ENCODE assay signal across 1 cellular context in the genomic region with DNA sequence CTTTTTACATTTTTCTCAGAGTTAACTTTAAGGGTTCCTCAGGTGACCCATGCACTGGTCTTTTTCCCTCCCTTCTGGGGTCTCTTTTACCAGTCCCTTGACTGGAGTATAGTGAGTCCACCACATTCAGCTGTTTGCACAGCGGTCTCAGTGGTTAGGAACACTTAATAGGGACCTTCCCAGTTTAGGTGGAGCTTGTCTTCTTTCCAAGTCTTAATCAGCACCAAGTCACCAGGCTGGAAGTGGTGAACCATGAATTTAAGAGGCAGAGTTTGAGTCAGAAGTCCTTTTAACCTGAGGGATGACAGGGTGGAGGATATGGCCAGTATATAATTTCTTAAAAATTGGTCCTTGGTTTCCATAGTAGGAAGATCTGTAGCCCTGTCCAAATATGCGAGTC.
TF ChIP-seq lines count a peak whose summit lies in the region.

No MANE protein-coding gene starts in this region.

TF ChIP-seq in IMR-90, 13 proteins besides CTCF, POLR2A, EP300 and RAD21 (continued from another document):
- TF ChIP-seq, protein P1, sequence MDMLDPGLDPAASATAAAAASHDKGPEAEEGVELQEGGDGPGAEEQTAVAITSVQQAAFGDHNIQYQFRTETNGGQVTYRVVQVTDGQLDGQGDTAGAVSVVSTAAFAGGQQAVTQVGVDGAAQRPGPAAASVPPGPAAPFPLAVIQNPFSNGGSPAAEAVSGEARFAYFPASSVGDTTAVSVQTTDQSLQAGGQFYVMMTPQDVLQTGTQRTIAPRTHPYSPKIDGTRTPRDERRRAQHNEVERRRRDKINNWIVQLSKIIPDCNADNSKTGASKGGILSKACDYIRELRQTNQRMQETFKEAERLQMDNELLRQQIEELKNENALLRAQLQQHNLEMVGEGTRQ (IDR thresholded peaks at IDR 0.05; ENCODE audit: low read depth, low read length): no peak
